ENCODE assay signal across 8 cellular contexts in genomic region chr6:125995972-125996580, GRCh38. TPM values are rescaled to one million over a fixed set of nuclear protein-coding genes. Genes with fewer than 3 reads are reported as not detected.
DNase-seq lines count a peak whose midpoint lies in the region; ATAC-seq and TF ChIP-seq lines count a peak whose summit lies in the region.

No MANE protein-coding gene starts in this region.

- H3K9me3 Mint-ChIP-seq in central memory CD8-positive, alpha-beta T cell: no peaks in the 10 kb centered on the region

- DNase-seq in BE2C (peak; percentile 70), NCI-H2227 treated with DMSO at 0.1 percent for 48 hours (lab: John Stamatoyannopoulos, UW) (peak; percentile 17), left lobe of liver (ENCODE audit: low spot score) (peak; percentile 69)
- peak; percentile 36 to 44 for DNase-seq in central memory CD8-positive, alpha-beta T cell (ENCODE audit: low spot score in 2 of 2)
- DNase-seq in stimulated activated CD4-positive, alpha-beta T cell treated with anti-CD3 and anti-CD28 coated beads, TNF-alpha, amount 100 ng/mL, for 1 hour (ENCODE audit: low read depth in 3 of 3, low spot score in 1 of 3): peak; percentile 27 to 52 (median 30)

- no peaks in the 10 kb centered on the region for H3K4me1 ChIP-seq in BE2C

- TF ChIP-seq CTCF in BE2C (IDR thresholded peaks at IDR 0.05; ENCODE audit: low read depth, low read length): peak; percentile 99

- H3K27me3 Mint-ChIP-seq in central memory CD8-positive, alpha-beta T cell: no peaks in the 10 kb centered on the region

- no peaks in the 10 kb centered on the region for H3K9me3 ChIP-seq in BE2C

- H3K4me1 Mint-ChIP-seq in central memory CD8-positive, alpha-beta T cell: peaks cover 19% of the 10 kb centered on the region

- peak; percentile 97 for ATAC-seq in GM19035 (IDR thresholded peaks at IDR 0.05; ENCODE audit: unreplicated experiment)
- ATAC-seq in HG03159 (IDR thresholded peaks at IDR 0.05; ENCODE audit: unreplicated experiment): peak; percentile 97
- peak; percentile 82 to 88 for ATAC-seq in activated CD4-positive, CD25-positive, alpha-beta regulatory T cell treated with anti-CD3 and anti-CD28 coated beads, Interleukin-2, amount 50 U/mL, for 24 hours
- peak; percentile 95 for ATAC-seq in central memory CD8-positive, alpha-beta T cell (replicated peaks; ENCODE audit: extremely low read depth, poor library complexity, severe bottlenecking)
- ATAC-seq in left lobe of liver: peak; percentile 90

- no peak overlapping the region for H3K27ac Mint-ChIP-seq in central memory CD8-positive, alpha-beta T cell (ENCODE audit: low read depth)

- H3K4me3 ChIP-seq in BE2C (ENCODE audit: low read depth, low read length): 0 out of 2 replicates have a peak overlapping the region, but pooled peaks have one; percentile 4

- no peaks in the 10 kb centered on the region for H3K27me3 ChIP-seq in BE2C

- peaks cover 18% of the 10 kb centered on the region for H3K36me3 ChIP-seq in BE2C

- peak overlapping the region; percentile 45 for H3K4me3 Mint-ChIP-seq in central memory CD8-positive, alpha-beta T cell

- peaks cover 24% of the 10 kb centered on the region for H3K36me3 Mint-ChIP-seq in central memory CD8-positive, alpha-beta T cell (ENCODE audit: insufficient read depth)

RNA-seq across cellular contexts. Expression of gene TRMT11, which starts 9.7 kb away (rescaled TPM):
- 19.5 TPM for polyA plus RNA-seq in BE2C (2012; ENCODE audit: insufficient read depth, insufficient read length, low read depth)
- 11.6 TPM for total RNA-seq in left lobe of liver

RNA-seq across cellular contexts. Expression of gene HINT3, which starts 39.5 kb away (rescaled TPM):
- polyA plus RNA-seq in BE2C (2012; ENCODE audit: insufficient read depth, insufficient read length, low read depth): 15.8 TPM
- 9.1 TPM for total RNA-seq in left lobe of liver

Comparison
In these comparisons a context has a peak if more than half of its experiments do, and no peak if none do; other contexts are left out.
1. Peak in every context shown above with its lines: DNase-seq, ATAC-seq and H3K4me3 ChIP-seq.
2. DNase-seq: peak in every context shown above with its lines; median percentile 70 in BE2C; 69 in left lobe of liver; 40 in central memory CD8-positive, alpha-beta T cell; 30 in stimulated activated CD4-positive, alpha-beta T cell treated with anti-CD3 and anti-CD28 coated beads, TNF-alpha, amount 100 ng/mL, for 1 hour; 17 in NCI-H2227 treated with DMSO at 0.1 percent for 48 hours.